1 cellular context compared by ENCODE assay signal in genomic region chr3:135142530-135142929, GRCh38.
TF ChIP-seq lines count a peak whose summit lies in the region.

No MANE protein-coding gene starts in this region.

TF ChIP-seq in GM12878, 131 proteins besides CTCF, POLR2A, EP300 and RAD21 (continued from another document):
- TF ChIP-seq NKRF (conservative IDR thresholded peaks at IDR 0.05), result no peak
